Comparison of ENCODE assay signal across 8 cellular contexts in genomic region chr5:72847989-72848473, GRCh38. TPM values are rescaled to one million over a fixed set of nuclear protein-coding genes. Genes with fewer than 3 reads are reported as not detected.
DNase-seq lines count a peak whose midpoint lies in the region; ATAC-seq and TF ChIP-seq lines count a peak whose summit lies in the region.

No MANE protein-coding gene starts in this region.

- intact Hi-C loops in esophagus squamous epithelium (cut with DNase I), result no loop called here

- 0 to 1% methylated on average over 7 to 12 of the region's 32 CpGs for WGBS in esophagus squamous epithelium, 2 donors

- DNase-seq in DMS153 (lab: John Stamatoyannopoulos, UW) (peak; percentile 41), HuH-7.5 (ENCODE audit: low spot score) (peak; percentile 62), esophagus squamous epithelium (lab: John Stamatoyannopoulos, UW) (peak; percentile 29), myocyte (ENCODE audit: low read depth) (peak; percentile 94)
- DNase-seq in activated T-cell treated with anti-CD3 and anti-CD28 coated beads, Interleukin-2, amount 50 U/mL, for 72 hours, result peak; percentile 87 to 88
- peak; percentile 77 to 83 for DNase-seq in stimulated activated CD8-positive, alpha-beta memory T cell treated with anti-CD3 and anti-CD28 coated beads, Interleukin-7, amount 100 ng/mL, for 4 hours (ENCODE audit: low read depth in 2 of 2)

- peak; percentile 72 for ATAC-seq in GM21526 (IDR thresholded peaks at IDR 0.05; ENCODE audit: low FRiP score, unreplicated experiment)
- peak; percentile 89 to 90 for ATAC-seq in activated T-cell treated with anti-CD3 and anti-CD28 coated beads, Interleukin-2, amount 50 U/mL, for 72 hours (replicated peaks in 1 of 2)

- H3K9me3 ChIP-seq in esophagus squamous epithelium, result no peaks in the 10 kb centered on the region

- H3K27me3 Mint-ChIP-seq in activated T-cell treated with anti-CD3 and anti-CD28 coated beads, Interleukin-2, amount 50 U/mL, for 72 hours (ENCODE audit: low read depth), result no peaks in the 10 kb centered on the region

- H3K4me3 ChIP-seq in esophagus squamous epithelium, result peak overlapping the region; percentile 83 to 92 (median 89)

- H3K27ac ChIP-seq in esophagus squamous epithelium, result peak overlapping the region; percentile 90 to 96 (median 92)

- peaks cover 77% of the 10 kb centered on the region for H3K4me1 Mint-ChIP-seq in activated T-cell treated with anti-CD3 and anti-CD28 coated beads, Interleukin-2, amount 50 U/mL, for 72 hours (ENCODE audit: low read depth)

- peaks cover 0 to 4% (median 0%) of the 10 kb centered on the region in 3 donors for H3K36me3 ChIP-seq in esophagus squamous epithelium

- H3K4me3 Mint-ChIP-seq in activated T-cell treated with anti-CD3 and anti-CD28 coated beads, Interleukin-2, amount 50 U/mL, for 72 hours, result peak overlapping the region; percentile 96 to 97

- peak overlapping the region; percentile 81 for H3K27ac Mint-ChIP-seq in activated T-cell treated with anti-CD3 and anti-CD28 coated beads, Interleukin-2, amount 50 U/mL, for 72 hours

- TF ChIP-seq CTCF in esophagus squamous epithelium (IDR thresholded peaks at IDR 0.05), result peak in 3 of 6 experiments; percentile 14 to 41 (median 26)

- H3K9me3 Mint-ChIP-seq in activated T-cell treated with anti-CD3 and anti-CD28 coated beads, Interleukin-2, amount 50 U/mL, for 72 hours, result no peaks in the 10 kb centered on the region

- H3K36me3 Mint-ChIP-seq in activated T-cell treated with anti-CD3 and anti-CD28 coated beads, Interleukin-2, amount 50 U/mL, for 72 hours (ENCODE audit: insufficient read depth in 2 of 2), result peaks cover 1 to 9% of the 10 kb centered on the region in 2 donors

- H3K4me1 ChIP-seq in esophagus squamous epithelium, result peaks cover 12 to 78% (median 34%) of the 10 kb centered on the region in 3 donors

- no peaks in the 10 kb centered on the region for H3K27me3 ChIP-seq in esophagus squamous epithelium

- peak in 3 of 4 donors; percentile 39 to 94 (median 91) for TF ChIP-seq POLR2A in esophagus squamous epithelium (IDR thresholded peaks at IDR 0.05)

TF ChIP-seq in PFSK-1, 5 proteins besides CTCF, POLR2A, EP300 and RAD21:
- TF ChIP-seq POLR2AphosphoS5 (IDR thresholded peaks at IDR 0.05; ENCODE audit: low read depth, low read length) (peak; percentile 99), FOXP2 (optimal IDR thresholded peaks at IDR 0.05; ENCODE audit: borderline replicate concordance, extremely low read depth, extremely low read length, insufficient read depth) (peak; percentile 93), SIN3A (IDR thresholded peaks at IDR 0.05; ENCODE audit: borderline replicate concordance, insufficient read depth, low read length) (no peak), TAF1 (IDR thresholded peaks at IDR 0.05; ENCODE audit: borderline replicate concordance, insufficient read depth, low read length) (peak; percentile 93)
- TF ChIP-seq, protein P1, sequence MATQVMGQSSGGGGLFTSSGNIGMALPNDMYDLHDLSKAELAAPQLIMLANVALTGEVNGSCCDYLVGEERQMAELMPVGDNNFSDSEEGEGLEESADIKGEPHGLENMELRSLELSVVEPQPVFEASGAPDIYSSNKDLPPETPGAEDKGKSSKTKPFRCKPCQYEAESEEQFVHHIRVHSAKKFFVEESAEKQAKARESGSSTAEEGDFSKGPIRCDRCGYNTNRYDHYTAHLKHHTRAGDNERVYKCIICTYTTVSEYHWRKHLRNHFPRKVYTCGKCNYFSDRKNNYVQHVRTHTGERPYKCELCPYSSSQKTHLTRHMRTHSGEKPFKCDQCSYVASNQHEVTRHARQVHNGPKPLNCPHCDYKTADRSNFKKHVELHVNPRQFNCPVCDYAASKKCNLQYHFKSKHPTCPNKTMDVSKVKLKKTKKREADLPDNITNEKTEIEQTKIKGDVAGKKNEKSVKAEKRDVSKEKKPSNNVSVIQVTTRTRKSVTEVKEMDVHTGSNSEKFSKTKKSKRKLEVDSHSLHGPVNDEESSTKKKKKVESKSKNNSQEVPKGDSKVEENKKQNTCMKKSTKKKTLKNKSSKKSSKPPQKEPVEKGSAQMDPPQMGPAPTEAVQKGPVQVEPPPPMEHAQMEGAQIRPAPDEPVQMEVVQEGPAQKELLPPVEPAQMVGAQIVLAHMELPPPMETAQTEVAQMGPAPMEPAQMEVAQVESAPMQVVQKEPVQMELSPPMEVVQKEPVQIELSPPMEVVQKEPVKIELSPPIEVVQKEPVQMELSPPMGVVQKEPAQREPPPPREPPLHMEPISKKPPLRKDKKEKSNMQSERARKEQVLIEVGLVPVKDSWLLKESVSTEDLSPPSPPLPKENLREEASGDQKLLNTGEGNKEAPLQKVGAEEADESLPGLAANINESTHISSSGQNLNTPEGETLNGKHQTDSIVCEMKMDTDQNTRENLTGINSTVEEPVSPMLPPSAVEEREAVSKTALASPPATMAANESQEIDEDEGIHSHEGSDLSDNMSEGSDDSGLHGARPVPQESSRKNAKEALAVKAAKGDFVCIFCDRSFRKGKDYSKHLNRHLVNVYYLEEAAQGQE (IDR thresholded peaks at IDR 0.05; ENCODE audit: insufficient read depth in 1 of 2, low read depth in 2 of 2, low read length in 2 of 2), result 0 out of 4 replicates have a peak, but pooled peaks of 1 of the 2 experiments have one; percentile 56

RNA-seq across cellular contexts. Expression of gene TNPO1, which starts 31.6 kb away (rescaled TPM):
- 79.2 TPM for polyA plus RNA-seq in PFSK-1 (2012; ENCODE audit: insufficient read length, low read depth)
- 100 to 1,000 TPM in 1 of 2 donors, 10 to 100 TPM in 1; 92.6 to 114 TPM for total RNA-seq in activated T-cell treated with anti-CD3 and anti-CD28 coated beads, Interleukin-2, amount 50 U/mL, for 72 hours
- total RNA-seq in esophagus squamous epithelium (10 to 100 TPM; 49.1 to 90.6 (median 78.0) TPM), myocyte (295 and 409 TPM in 2 replicates)
- 79.9 TPM for polyA plus RNA-seq in myocyte (2012)

Comparison
In these comparisons a context has a peak if more than half of its experiments do, and no peak if none do; other contexts are left out.
1. Peak in every context shown above with its lines: DNase-seq, ATAC-seq, H3K4me3 ChIP-seq and H3K27ac ChIP-seq.
2. DNase-seq: peak in every context shown above with its lines; median percentile 94 in myocyte; 88 in activated T-cell treated with anti-CD3 and anti-CD28 coated beads, Interleukin-2, amount 50 U/mL, for 72 hours; 80 in stimulated activated CD8-positive, alpha-beta memory T cell treated with anti-CD3 and anti-CD28 coated beads, Interleukin-7, amount 100 ng/mL, for 4 hours; 62 in HuH-7.5; 41 in DMS153; 29 in esophagus squamous epithelium.